ENCODE assay signal across 8 cellular contexts in the genomic region with DNA sequence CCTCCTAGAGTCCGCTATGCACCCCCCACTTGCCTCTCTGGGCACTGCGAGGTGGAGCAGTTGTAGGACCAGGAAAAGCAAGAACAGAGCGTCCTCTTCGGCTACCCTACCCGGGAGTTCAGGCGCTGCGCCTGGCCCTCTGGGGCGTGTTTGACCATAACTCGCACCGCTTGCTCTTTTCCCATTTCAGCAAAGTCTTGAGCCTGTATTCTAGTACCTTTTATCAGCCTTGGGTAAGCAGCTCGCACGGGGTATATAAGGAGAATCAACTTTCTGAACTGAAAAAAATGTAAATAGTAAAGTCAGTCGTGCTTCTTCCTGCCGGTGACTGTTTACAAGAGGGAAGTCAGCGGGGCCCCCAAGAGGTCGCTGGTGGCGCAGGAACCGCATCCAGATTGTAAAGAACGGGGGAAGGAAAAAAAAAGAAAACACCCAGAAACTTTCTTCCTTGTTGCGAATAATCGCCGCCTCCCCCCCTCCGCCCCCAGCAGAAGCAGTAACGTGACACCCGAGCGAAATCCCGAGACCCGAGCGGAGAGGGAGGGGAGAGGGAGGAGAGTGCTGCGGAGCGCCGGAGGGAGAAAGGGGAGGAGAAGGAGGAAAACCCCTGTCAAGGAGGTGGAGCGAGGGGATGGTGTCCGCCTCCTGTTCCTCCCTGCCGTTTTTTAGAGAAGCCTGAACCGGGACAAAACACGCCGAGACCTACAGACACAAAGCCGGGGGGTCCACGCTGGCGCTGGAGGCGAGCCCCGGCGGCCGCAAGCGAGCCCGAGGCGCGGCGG. TPM values are rescaled to one million over a fixed set of nuclear protein-coding genes. Genes with fewer than 3 reads are reported as not detected.
DNase-seq lines count a peak whose midpoint lies in the region; ATAC-seq and TF ChIP-seq lines count a peak whose summit lies in the region.

A gene with protein sequence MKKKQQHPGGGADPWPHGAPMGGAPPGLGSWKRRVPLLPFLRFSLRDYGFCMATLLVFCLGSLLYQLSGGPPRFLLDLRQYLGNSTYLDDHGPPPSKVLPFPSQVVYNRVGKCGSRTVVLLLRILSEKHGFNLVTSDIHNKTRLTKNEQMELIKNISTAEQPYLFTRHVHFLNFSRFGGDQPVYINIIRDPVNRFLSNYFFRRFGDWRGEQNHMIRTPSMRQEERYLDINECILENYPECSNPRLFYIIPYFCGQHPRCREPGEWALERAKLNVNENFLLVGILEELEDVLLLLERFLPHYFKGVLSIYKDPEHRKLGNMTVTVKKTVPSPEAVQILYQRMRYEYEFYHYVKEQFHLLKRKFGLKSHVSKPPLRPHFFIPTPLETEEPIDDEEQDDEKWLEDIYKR (plus strand): TSS at position 668 of the 782 bp plus-strand sequence. CDS start 401 bp downstream, outside the sequence.

- TF ChIP-seq POLR2A in Peyer's patch (IDR thresholded peaks at IDR 0.05) = no peak
- peak in 1 of 2 donors; percentile 30 for TF ChIP-seq POLR2A in gastroesophageal sphincter (IDR thresholded peaks at IDR 0.05)
- TF ChIP-seq POLR2A in transverse colon (IDR thresholded peaks at IDR 0.05) = peak; percentile 25

- peaks cover 7% of the 10 kb centered on the region for H3K79me1 ChIP-seq in neuronal stem cell (ENCODE audit: low read depth, low read length)

- H2BK12ac ChIP-seq in neuronal stem cell (ENCODE audit: low read length) = peak within 1 kb of the TSS; percentile 85

- no peaks in the 10 kb centered on the region for H3K9me3 ChIP-seq in Peyer's patch
- no peaks in the 10 kb centered on the region for H3K9me3 ChIP-seq in gastroesophageal sphincter
- H3K9me3 ChIP-seq in neuronal stem cell (replicated peaks in 1 of 2; ENCODE audit: control insufficient read depth in 2 of 2, insufficient read depth in 1 of 2, low read depth in 1 of 2, low read length in 2 of 2) = no peaks in the 10 kb centered on the region
- H3K9me3 ChIP-seq in transverse colon = no peaks in the 10 kb centered on the region

- no peak within 1 kb of the TSS for H3K4ac ChIP-seq in neuronal stem cell (ENCODE audit: low read length)

- peak within 1 kb of the TSS; percentile 46 for H2BK15ac ChIP-seq in neuronal stem cell (ENCODE audit: low read length)

- ATAC-seq in gastroesophageal sphincter = peak; percentile 92

- TF ChIP-seq EP300 in gastroesophageal sphincter (IDR thresholded peaks at IDR 0.05) (no peak), transverse colon (IDR thresholded peaks at IDR 0.05; ENCODE audit: low read depth) (no peak)

- H3K4me1 ChIP-seq in Peyer's patch = peaks cover 0 to 9% (median 3%) of the 10 kb centered on the region in 4 donors
- H3K4me1 ChIP-seq in gastroesophageal sphincter = peaks cover 0 to 40% (median 0%) of the 10 kb centered on the region in 3 donors
- H3K4me1 ChIP-seq in neuronal stem cell (ENCODE audit: control insufficient read depth in 2 of 2, insufficient read depth in 1 of 2, low read depth in 1 of 2, low read length in 2 of 2) = peaks cover 8% of the 10 kb centered on the region in 2 donors
- peaks cover 3 to 22% (median 19%) of the 10 kb centered on the region in 4 donors for H3K4me1 ChIP-seq in transverse colon

- H3K27ac ChIP-seq in 22Rv1 (peak within 1 kb of the TSS; percentile 45), Peyer's patch (peak within 1 kb of the TSS; percentile 74 to 94 (median 83)), gastroesophageal sphincter (peak within 1 kb of the TSS; percentile 66 to 96 (median 84)), neuronal stem cell (replicated peaks; ENCODE audit: low read length) (peak within 1 kb of the TSS; percentile 83), transverse colon (peak within 1 kb of the TSS; percentile 81 to 88 (median 86))

- peak within 1 kb of the TSS; percentile 51 for H2BK120ac ChIP-seq in neuronal stem cell (ENCODE audit: low read depth, low read length)

- no peak within 1 kb of the TSS for H3K14ac ChIP-seq in neuronal stem cell (ENCODE audit: low read length)

- DNase-seq in HPDE6-E6E7 (ENCODE audit: extremely low spot score) = peak; percentile 74
- peak; percentile 51 to 89 (median 83) for DNase-seq in Peyer's patch
- DNase-seq in activated gamma-delta T cell treated with anti-CD3 and anti-CD28 coated beads, Interleukin-2, amount 50 U/mL, for 16 hours (ENCODE audit: low read depth) = peak; percentile 60
- peak; percentile 90 for DNase-seq in neuronal stem cell (ENCODE audit: low spot score)
- DNase-seq in transverse colon = peak; percentile 67

- 0% methylated on average over 13 to 18 of the region's 50 CpGs for WGBS in gastroesophageal sphincter (ENCODE audit: low coverage in 1 of 2), 2 donors
- no CpG with 5 or more reads among the region's 50 CpGs for WGBS in neuronal stem cell (ENCODE audit: extremely low coverage in 2 of 2, insufficient read length in 2 of 2, insufficient replicate concordance in 1 of 2), 2 donors
- 0 to 1% methylated on average over 15 to 45 of the region's 50 CpGs for whole genome bisulfite sequencing in transverse colon (ENCODE audit: low coverage in 1 of 2), 2 donors

- H4K8ac ChIP-seq in neuronal stem cell (ENCODE audit: low read depth, low read length) = no peak within 1 kb of the TSS

- peak within 1 kb of the TSS; percentile 26 for H2AK5ac ChIP-seq in neuronal stem cell (ENCODE audit: low read depth, low read length)

- H2BK5ac ChIP-seq in neuronal stem cell (ENCODE audit: low read length) = peak within 1 kb of the TSS; percentile 69

- H3K36me3 ChIP-seq in Peyer's patch (no peaks in the 10 kb centered on the region), gastroesophageal sphincter (no peaks in the 10 kb centered on the region), neuronal stem cell (replicated peaks in 1 of 2; ENCODE audit: control insufficient read depth in 2 of 2, insufficient read depth in 2 of 2, low read length in 2 of 2) (no peaks in the 10 kb centered on the region), transverse colon (no peaks in the 10 kb centered on the region)

- H4K91ac ChIP-seq in neuronal stem cell (ENCODE audit: low read depth, low read length, poor library complexity) = no peak within 1 kb of the TSS

- peak within 1 kb of the TSS; percentile 92 for H2AFZ ChIP-seq in neuronal stem cell (ENCODE audit: low read length)

- peak; percentile 29 for TF ChIP-seq CTCF in 22Rv1 (IDR thresholded peaks at IDR 0.05)
- TF ChIP-seq CTCF in GM12875 (IDR thresholded peaks at IDR 0.05; ENCODE audit: borderline replicate concordance, insufficient read depth, low read depth, low read length) = peak; percentile 55; the same call in 1 of the 2 replicates
- peak; percentile 7 to 60 (median 35) for TF ChIP-seq CTCF in Peyer's patch (IDR thresholded peaks at IDR 0.05)
- TF ChIP-seq CTCF in gastroesophageal sphincter (IDR thresholded peaks at IDR 0.05) = peak in 2 of 4 experiments; percentile 24 to 59
- TF ChIP-seq CTCF in transverse colon (IDR thresholded peaks at IDR 0.05) = peak in 4 of 5 experiments; percentile 20 to 26 (median 22)

- H3K4me3 ChIP-seq in GM12875 (ENCODE audit: low read depth, low read length) = peak within 1 kb of the TSS; percentile 37
- H3K4me3 ChIP-seq in Peyer's patch = peak within 1 kb of the TSS; percentile 66 to 84 (median 72)
- peak within 1 kb of the TSS; percentile 71 to 89 for H3K4me3 ChIP-seq in gastroesophageal sphincter
- H3K4me3 ChIP-seq in neuronal stem cell (ENCODE audit: low read length in 2 of 2) = peak within 1 kb of the TSS; percentile 86 to 96
- peak within 1 kb of the TSS; percentile 46 to 95 (median 62) for H3K4me3 ChIP-seq in transverse colon

- peaks cover 0 to 4% of the 10 kb centered on the region in 2 donors for H3K27me3 ChIP-seq in Peyer's patch
- H3K27me3 ChIP-seq in gastroesophageal sphincter = peaks cover 5% of the 10 kb centered on the region
- peaks cover 0 to 6% (median 0%) of the 10 kb centered on the region in 3 experiments for H3K27me3 ChIP-seq in neuronal stem cell (ENCODE audit: control insufficient read depth in 3 of 3, insufficient read depth in 3 of 3, low read depth in 1 of 3, low read length in 3 of 3)
- peaks cover 40% of the 10 kb centered on the region for H3K27me3 ChIP-seq in transverse colon

- peak within 1 kb of the TSS; percentile 95 for H3K9ac ChIP-seq in neuronal stem cell (ENCODE audit: low read depth, low read length, poor library complexity)

- peak within 1 kb of the TSS; percentile 96 for H3K18ac ChIP-seq in neuronal stem cell (ENCODE audit: low read length)

- in situ Hi-C loops in transverse colon (cut with MboI; ENCODE audit: low pct_ligation_motif_present in 1 of 4, low pct_unique_long_range_greater_than_20kb in 1 of 4, low sequenced_read_pairs in 3 of 4) = loop anchor here in 2 of 4 donors (10.0 kb wide), 2 partner anchors 198 to 208 kb away; no protein-coding TSS in a partner anchor

- intact Hi-C loops in transverse colon (cut with DNase I; ENCODE audit: low total_unique reads) = loop anchor here (5.0 to 10.0 kb wide), 2 partner anchors 172 to 201 kb away; no protein-coding TSS in a partner anchor

- peak within 1 kb of the TSS; percentile 94 for H3K4me2 ChIP-seq in neuronal stem cell (ENCODE audit: insufficient read depth, low read length, poor library complexity, severe bottlenecking)

- peak within 1 kb of the TSS; percentile 90 for H3K23ac ChIP-seq in neuronal stem cell (ENCODE audit: low read depth, low read length, poor library complexity)

RNA-seq across cellular contexts. Expression of the gene that starts here (rescaled TPM):
- 10 to 100 TPM in 1 of 4 donors, 1 to 10 TPM in 3; 3.0 to 37.1 (median 4.6) TPM for total RNA-seq in Peyer's patch
- total RNA-seq in gastroesophageal sphincter = 10 to 100 TPM; 17.4 to 48.1 (median 32.4) TPM
- 15.0 TPM for polyA plus RNA-seq in neuronal stem cell (2013, experiment 1 of 2)
- 15.0 TPM for polyA plus RNA-seq in neuronal stem cell (2013, experiment 2 of 2)
- total RNA-seq in transverse colon = 1 to 10 TPM; 4.8 to 9.0 (median 7.8) TPM

Comparison
In these comparisons a context has a peak if more than half of its experiments do, and no peak if none do; other contexts are left out.
1. Peak in every context shown above with its lines: DNase-seq, ATAC-seq, H3K4me3 ChIP-seq and H3K27ac ChIP-seq.
2. H3K4me3 ChIP-seq: peak in every context shown above with its lines; median percentile 91 in neuronal stem cell; 80 in gastroesophageal sphincter; 72 in Peyer's patch; 62 in transverse colon; 37 in GM12875.